Comparison of ENCODE assay signal across 26 cellular contexts in genomic region chr20:8581451-8582183, GRCh38.
"Had no signal": no experiment of that assay in that cellular context is flagged by ENCODE, and none has a peak within 500 bp of the region (broad histone marks: within the 10 kb centered on the region; RNA-seq: fewer than 3 reads in every experiment).

No MANE protein-coding gene starts in this region.

- H3K4me3 Mint-ChIP-seq: activated CD4-positive, alpha-beta T cell treated with anti-CD3 and anti-CD28 coated beads, Interleukin-2, amount 10 ng/mL, durations not matched to agents 24 days and 14 days; activated CD8-positive, alpha-beta T cell treated with anti-CD3 and anti-CD28 coated beads for 36 hours; activated naive CD8-positive, alpha-beta T cell treated with anti-CD3 and anti-CD28 coated beads for 36 hours; activated T-cell treated with anti-CD3 and anti-CD28 coated beads, Interleukin-2, amount 50 U/mL, for 72 hours; activated T-helper 17 cell treated with anti-CD3 and anti-CD28 coated beads, Interleukin-2, amount 50 U/mL, for 72 hours had no signal

- H3K4me1 Mint-ChIP-seq: activated CD4-positive, alpha-beta T cell treated with anti-CD3 and anti-CD28 coated beads, Interleukin-2, amount 10 ng/mL, durations not matched to agents 24 days and 14 days; activated naive CD8-positive, alpha-beta T cell treated with anti-CD3 and anti-CD28 coated beads for 36 hours; activated T-helper 17 cell treated with anti-CD3 and anti-CD28 coated beads, Interleukin-2, amount 50 U/mL, for 72 hours had no signal

- H3K27ac Mint-ChIP-seq: activated CD4-positive, alpha-beta T cell treated with anti-CD3 and anti-CD28 coated beads, Interleukin-2, amount 10 ng/mL, durations not matched to agents 24 days and 14 days; activated CD8-positive, alpha-beta T cell treated with anti-CD3 and anti-CD28 coated beads for 36 hours; activated naive CD8-positive, alpha-beta T cell treated with anti-CD3 and anti-CD28 coated beads for 36 hours; activated T-cell treated with anti-CD3 and anti-CD28 coated beads, Interleukin-2, amount 50 U/mL, for 72 hours; activated T-helper 17 cell treated with anti-CD3 and anti-CD28 coated beads, Interleukin-2, amount 50 U/mL, for 72 hours had no signal

- ATAC-seq: activated CD8-positive, alpha-beta T cell treated with anti-CD3 and anti-CD28 coated beads for 36 hours; activated T-cell treated with anti-CD3 and anti-CD28 coated beads, Interleukin-2, amount 50 U/mL, for 72 hours; activated T-helper 17 cell treated with anti-CD3 and anti-CD28 coated beads, Interleukin-2, amount 50 U/mL, for 72 hours; Panc1 had no signal

- DNase-seq: activated CD4-positive, alpha-beta T cell treated with anti-CD3 and anti-CD28 coated beads, Interleukin-2, amount 10 ng/mL, durations not matched to agents 24 days and 14 days; activated CD4-positive, alpha-beta T cell treated with anti-CD3 and anti-CD28 coated beads, Interleukin-2, amount 50 U/mL, for 4 hours; activated CD8-positive, alpha-beta T cell treated with anti-CD3 and anti-CD28 coated beads for 36 hours; activated effector memory CD4-positive, alpha-beta T cell treated with anti-CD3 and anti-CD28 coated beads, Interleukin-2, amount 50 U/mL, for 16 hours; activated naive CD4-positive, alpha-beta T cell; activated naive CD4-positive, alpha-beta T cell treated with anti-CD3 and anti-CD28 coated beads, Interleukin-2, amount 50 U/mL, for 16 hours; activated naive CD8-positive, alpha-beta T cell treated with anti-CD3 and anti-CD28 coated beads for 36 hours; activated T-cell treated with anti-CD3 and anti-CD28 coated beads, Interleukin-2, amount 50 U/mL, for 1 hour; activated T-cell treated with anti-CD3 and anti-CD28 coated beads, Interleukin-2, amount 50 U/mL, for 72 hours; amniotic stem cell; aorta; brain microvascular endothelial cell; central memory CD4-positive, alpha-beta T cell; Karpas-422; NCI-H1105 treated with DMSO at 0.1 percent for 48 hours; NCI-H1436; NCI-H1694; NCI-H1930; NCI-H2081 treated with DMSO at 0.1 percent for 48 hours; NCI-H345; NCI-H524 treated with DMSO at 0.1 percent for 48 hours; SHP77; SJCRH30; T1000 had no signal

- H3K27me3 Mint-ChIP-seq: activated CD4-positive, alpha-beta T cell treated with anti-CD3 and anti-CD28 coated beads, Interleukin-2, amount 10 ng/mL, durations not matched to agents 24 days and 14 days; activated CD8-positive, alpha-beta T cell treated with anti-CD3 and anti-CD28 coated beads for 36 hours; activated naive CD8-positive, alpha-beta T cell treated with anti-CD3 and anti-CD28 coated beads for 36 hours; activated T-helper 17 cell treated with anti-CD3 and anti-CD28 coated beads, Interleukin-2, amount 50 U/mL, for 72 hours had no signal

- H3K9me3 Mint-ChIP-seq: activated CD4-positive, alpha-beta T cell treated with anti-CD3 and anti-CD28 coated beads, Interleukin-2, amount 10 ng/mL, durations not matched to agents 24 days and 14 days; activated CD8-positive, alpha-beta T cell treated with anti-CD3 and anti-CD28 coated beads for 36 hours; activated naive CD8-positive, alpha-beta T cell treated with anti-CD3 and anti-CD28 coated beads for 36 hours; activated T-cell treated with anti-CD3 and anti-CD28 coated beads, Interleukin-2, amount 50 U/mL, for 72 hours had no signal

- H3K36me3 Mint-ChIP-seq: activated naive CD8-positive, alpha-beta T cell treated with anti-CD3 and anti-CD28 coated beads for 36 hours had no signal
